8 cellular contexts compared by ENCODE assay signal in genomic region chr17:19237389-19238166, GRCh38. TPM values are rescaled to one million over a fixed set of nuclear protein-coding genes. Genes with fewer than 3 reads are reported as not detected.
A peak's percentile ranks its signal among the peaks of the same experiment; 100 is the strongest.
DNase-seq lines count a peak whose midpoint lies in the region; FAIRE-seq and TF ChIP-seq lines count a peak whose summit lies in the region.

No MANE protein-coding gene starts in this region.

- peak overlapping the region; percentile 78 for H3K4me2 ChIP-seq in OCI-LY7 (ENCODE audit: low read length)

- peaks cover 8% of the 10 kb centered on the region for H3K36me3 Mint-ChIP-seq in HFFc6 (ENCODE audit: low read depth)

- no peak overlapping the region for H3K27ac ChIP-seq in OCI-LY7 (ENCODE audit: low read depth, low read length, poor library complexity, severe bottlenecking)

- H3K27me3 Mint-ChIP-seq in HFFc6 (ENCODE audit: insufficient read depth), result no peaks in the 10 kb centered on the region; the same call in none of the 2 replicates

- intact Hi-C loops in OCI-LY7 (cut with micrococcal nuclease; ENCODE audit: unreplicated experiment), result no loop called here

- peaks cover 25% of the 10 kb centered on the region for H3K4me1 Mint-ChIP-seq in HFFc6 (ENCODE audit: low read depth)

- no peaks in the 10 kb centered on the region for H4K20me1 ChIP-seq in OCI-LY7 (ENCODE audit: insufficient read depth, low read length)

- H3K27ac Mint-ChIP-seq in HFFc6, result peak overlapping the region; percentile 72

- CTCF ChIA-PET in OCI-LY7 (lab: Charles Lee; ENCODE audit: unreplicated experiment), result no interaction called here

- no peak for FAIRE-seq in RCC 7860 (lab: Jason Lieb, UNC)

- no peaks in the 10 kb centered on the region for H3K9me3 Mint-ChIP-seq in HFFc6

- H3K36me3 ChIP-seq in OCI-LY7 (ENCODE audit: insufficient read depth, low read length), result no peaks in the 10 kb centered on the region

- in situ Hi-C loops in GM13976 (cut with MboI; ENCODE audit: low sequenced_read_pairs, unreplicated experiment), result no loop called here

- H3K4me1 ChIP-seq in OCI-LY7 (ENCODE audit: insufficient read depth, low read length, poor library complexity, severe bottlenecking), result peaks cover 11% of the 10 kb centered on the region

- no peak for TF ChIP-seq CTCF in GM13976 (IDR thresholded peaks at IDR 0.05; ENCODE audit: borderline replicate concordance, control extremely low read depth, extremely low read depth, insufficient read depth, missing control alignments)
- peak; percentile 73 for TF ChIP-seq CTCF in HFFc6 (IDR thresholded peaks at IDR 0.05)
- TF ChIP-seq CTCF in OCI-LY7 (conservative IDR thresholded peaks at IDR 0.05; ENCODE audit: low read length), result 0 out of 2 replicates have a peak, but pooled peaks have one; percentile 26

- H3K79me2 ChIP-seq in OCI-LY7 (ENCODE audit: insufficient read depth, low read depth, low read length), result no peaks in the 10 kb centered on the region

- H3K4me3 Mint-ChIP-seq in HFFc6, result peak overlapping the region; percentile 97

- DNase-seq in GM13976 (ENCODE audit: low spot score) (peak; percentile 74), HFFc6 (peak; percentile 29), OCI-LY7 (ENCODE audit: low spot score) (no peak), astrocyte of the hippocampus (ENCODE audit: low read depth, low spot score) (peak; percentile 48), iPS-NIHi7 (ENCODE audit: extremely low spot score) (peak; percentile 49), activated gamma-delta T cell treated with Interleukin-2 at 50 U/mL for 16 hours (no peak), RCC 7860 (ENCODE audit: low spot score) (no peak)
- peak; percentile 54 for DNase-seq in stimulated activated CD4-positive, alpha-beta T cell treated with anti-CD3 and anti-CD28 coated beads, Interleukin-15, amount 100 ng/mL, for 24 hours

- no peaks in the 10 kb centered on the region for H3K9me2 ChIP-seq in OCI-LY7 (ENCODE audit: insufficient read depth, low read length)

- peak overlapping the region; percentile 52 for H2AFZ ChIP-seq in OCI-LY7 (ENCODE audit: low read length)

- POLR2A ChIA-PET in OCI-LY7 (lab: Charles Lee), result interaction anchor here (1.8 to 2.2 kb wide), 2 partner anchors 11 to 69 kb away, joined by 6 to 7 read pairs; no protein-coding TSS in a partner anchor

- peak overlapping the region; percentile 81 for H3K4me3 ChIP-seq in OCI-LY7 (ENCODE audit: low read depth, low read length, poor library complexity, severe bottlenecking)

- no peaks in the 10 kb centered on the region for H3K9me3 ChIP-seq in OCI-LY7 (ENCODE audit: low read length)

- no TSS peak for BruUV-seq in OCI-LY7 (replicated peaks; lab: Mats Ljungman, UMichigan)

RNA-seq across cellular contexts. Expression of gene EPN2, which starts 0.4 kb away (rescaled TPM):
- total RNA-seq in HFFc6 (2021; fragmentation: NEBNext Ultra II Directional; extraction: Animal tissue kit (Norgen Biotek cat#: 25700)), result 10 to 100 TPM; 40.1 to 47.4 (median 42.7) TPM
- 20.1 and 28.8 TPM in 2 replicates for total RNA-seq in OCI-LY7 (2014; rRNA removed; shearing (Covaris generic))
- 20.4 and 25.0 TPM in 2 replicates for total RNA-seq in OCI-LY7 (2022)

Comparison
In these comparisons a context has a peak if more than half of its experiments do, and no peak if none do; other contexts are left out.
1. DNase-seq: peak in GM13976 (single experiment), HFFc6 (single experiment), astrocyte of the hippocampus (single experiment), iPS-NIHi7 (single experiment) and stimulated activated CD4-positive, alpha-beta T cell treated with anti-CD3 and anti-CD28 coated beads, Interleukin-15, amount 100 ng/mL, for 24 hours (single experiment); none in OCI-LY7 (single experiment), activated gamma-delta T cell treated with Interleukin-2 at 50 U/mL for 16 hours (single experiment) and RCC 7860 (single experiment).